In the genomic region with DNA sequence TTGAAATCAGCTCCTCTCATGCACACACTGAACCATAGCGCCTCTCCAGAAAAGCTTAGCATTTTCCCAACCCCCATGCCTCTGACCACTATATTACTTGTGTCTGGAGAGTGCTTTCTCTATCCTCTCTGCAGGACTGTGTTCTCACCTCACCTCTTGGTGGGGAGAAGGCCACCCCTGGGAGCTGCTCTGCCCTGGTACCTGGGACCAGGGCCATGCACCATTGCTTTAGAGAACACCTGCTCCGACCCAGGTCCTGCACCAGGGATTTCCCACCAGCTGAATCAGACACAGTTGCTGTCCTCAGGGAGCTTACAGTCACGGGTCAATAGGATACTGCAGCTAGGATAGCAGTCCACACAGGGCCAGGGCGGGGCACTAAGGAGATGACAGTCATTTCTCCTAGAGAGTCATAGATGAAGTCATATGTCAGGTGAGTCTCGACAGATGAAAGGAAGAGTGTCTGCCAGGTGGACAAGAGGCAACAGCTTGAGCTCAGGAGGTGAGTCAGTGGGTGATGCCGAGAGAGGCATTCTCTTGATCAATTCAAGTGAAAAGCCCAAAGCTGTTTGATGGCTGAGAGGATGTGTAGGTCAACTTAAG, we compare ENCODE assay signal across 1 cellular context.
TF ChIP-seq lines count a peak whose summit lies in the region.

No MANE protein-coding gene starts in this region.

TF ChIP-seq in HepG2, 621 proteins besides CTCF, POLR2A, EP300 and RAD21 (continued from another document):
- TF ChIP-seq, protein P1, sequence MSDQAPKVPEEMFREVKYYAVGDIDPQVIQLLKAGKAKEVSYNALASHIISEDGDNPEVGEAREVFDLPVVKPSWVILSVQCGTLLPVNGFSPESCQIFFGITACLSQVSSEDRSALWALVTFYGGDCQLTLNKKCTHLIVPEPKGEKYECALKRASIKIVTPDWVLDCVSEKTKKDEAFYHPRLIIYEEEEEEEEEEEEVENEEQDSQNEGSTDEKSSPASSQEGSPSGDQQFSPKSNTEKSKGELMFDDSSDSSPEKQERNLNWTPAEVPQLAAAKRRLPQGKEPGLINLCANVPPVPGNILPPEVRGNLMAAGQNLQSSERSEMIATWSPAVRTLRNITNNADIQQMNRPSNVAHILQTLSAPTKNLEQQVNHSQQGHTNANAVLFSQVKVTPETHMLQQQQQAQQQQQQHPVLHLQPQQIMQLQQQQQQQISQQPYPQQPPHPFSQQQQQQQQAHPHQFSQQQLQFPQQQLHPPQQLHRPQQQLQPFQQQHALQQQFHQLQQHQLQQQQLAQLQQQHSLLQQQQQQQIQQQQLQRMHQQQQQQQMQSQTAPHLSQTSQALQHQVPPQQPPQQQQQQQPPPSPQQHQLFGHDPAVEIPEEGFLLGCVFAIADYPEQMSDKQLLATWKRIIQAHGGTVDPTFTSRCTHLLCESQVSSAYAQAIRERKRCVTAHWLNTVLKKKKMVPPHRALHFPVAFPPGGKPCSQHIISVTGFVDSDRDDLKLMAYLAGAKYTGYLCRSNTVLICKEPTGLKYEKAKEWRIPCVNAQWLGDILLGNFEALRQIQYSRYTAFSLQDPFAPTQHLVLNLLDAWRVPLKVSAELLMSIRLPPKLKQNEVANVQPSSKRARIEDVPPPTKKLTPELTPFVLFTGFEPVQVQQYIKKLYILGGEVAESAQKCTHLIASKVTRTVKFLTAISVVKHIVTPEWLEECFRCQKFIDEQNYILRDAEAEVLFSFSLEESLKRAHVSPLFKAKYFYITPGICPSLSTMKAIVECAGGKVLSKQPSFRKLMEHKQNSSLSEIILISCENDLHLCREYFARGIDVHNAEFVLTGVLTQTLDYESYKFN (CRISPR knock-in tag; conservative IDR thresholded peaks at IDR 0.05), result 0 out of 2 replicates have a peak, but pooled peaks have one; percentile 1
- TF ChIP-seq NONO (IDR thresholded peaks at IDR 0.05) (no peak), NONO (CRISPR knock-in tag; conservative IDR thresholded peaks at IDR 0.05) (0 out of 2 replicates have a peak, but pooled peaks have one; percentile 5), ZBTB26 (CRISPR knock-in tag; IDR thresholded peaks at IDR 0.05; ENCODE audit: borderline replicate concordance) (peak; percentile 69), POGK (CRISPR knock-in tag; conservative IDR thresholded peaks at IDR 0.05) (peak; percentile 93), ZNF724P (CRISPR knock-in tag; IDR thresholded peaks at IDR 0.05; ENCODE audit: borderline replicate concordance) (no peak)
TF ChIP-seq in HepG2: peak in this region for 5.
